In the genomic region with DNA sequence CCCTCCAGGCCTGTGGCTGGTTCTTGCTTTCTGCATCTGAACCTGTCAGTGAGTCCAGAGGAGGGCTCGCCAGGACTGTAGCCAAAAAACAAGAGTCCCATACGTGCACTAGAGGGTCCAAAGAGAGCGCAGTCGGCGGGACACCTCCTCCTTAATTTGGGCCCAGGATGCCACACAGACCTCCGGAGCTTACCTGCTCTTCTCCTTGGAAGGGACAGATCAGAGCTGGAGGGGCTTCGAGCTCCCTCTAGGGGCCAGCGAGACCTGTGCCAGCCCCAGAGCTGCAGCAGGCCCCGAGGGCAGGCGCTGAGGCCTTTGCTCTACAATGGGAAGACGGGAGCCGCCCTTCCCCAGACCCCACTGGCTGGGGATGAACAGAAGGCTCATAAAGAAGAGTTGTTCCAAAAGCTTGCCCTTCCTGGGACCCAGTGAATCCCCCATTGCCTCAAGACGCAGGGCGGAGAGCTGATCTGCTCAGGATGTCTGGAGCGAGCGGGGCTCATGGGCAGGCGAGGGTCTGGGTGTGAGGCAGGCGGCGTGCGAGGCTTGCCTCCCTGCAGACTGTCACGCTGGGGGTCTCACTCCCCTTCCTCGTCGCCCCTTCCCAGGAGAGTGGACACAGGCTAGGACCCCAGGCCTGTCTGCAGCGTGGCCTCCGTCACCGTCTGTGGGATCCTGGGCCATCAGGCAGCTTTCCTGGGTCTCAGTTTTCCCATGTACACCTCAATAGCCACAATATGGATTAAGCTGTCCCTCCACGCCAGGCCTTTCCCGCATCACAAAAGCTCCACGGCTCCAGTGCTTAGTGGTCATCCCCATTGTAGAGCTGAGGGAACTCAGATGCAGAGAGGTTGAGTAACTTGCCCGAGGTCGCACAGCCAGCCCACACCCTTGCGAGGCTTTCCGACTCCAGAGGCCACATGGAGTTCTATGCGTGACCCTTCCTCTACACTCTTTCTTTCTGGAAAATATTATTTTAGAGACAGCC, we compare ENCODE assay signal across 10 cellular contexts. TPM values are rescaled to one million over a fixed set of nuclear protein-coding genes. Genes with fewer than 3 reads are reported as not detected.
A peak's percentile ranks its signal among the peaks of the same experiment; 100 is the strongest.
DNase-seq lines count a peak whose midpoint lies in the region; ATAC-seq and TF ChIP-seq lines count a peak whose summit lies in the region.
"Had no signal": no experiment of that assay in that cellular context is flagged by ENCODE, and none has a peak within 500 bp of the region (broad histone marks: within the 10 kb centered on the region; RNA-seq: fewer than 3 reads in every experiment).

No MANE protein-coding gene starts in this region.

- H3K27me3 Mint-ChIP-seq in naive thymus-derived CD8-positive, alpha-beta T cell: peaks cover 10 to 84% (median 45%) of the 10 kb centered on the region in 5 donors
- H3K27me3 Mint-ChIP-seq: stimulated activated memory B cell treated with anti-CD40 and anti-IgM and Interleukin-4, amounts not matched to agents 10 μg/mL and 1 μg/mL and 100 μg/mL, for 72 hours had no signal

- H3K36me3 ChIP-seq in NT2/D1 (ENCODE audit: insufficient read depth, insufficient read length, low read length) (no peaks in the 10 kb centered on the region), iPS DF 6.9 (ENCODE audit: control insufficient read depth, insufficient read depth, low read length) (no peaks in the 10 kb centered on the region)

- POLR2A ChIA-PET in naive thymus-derived CD8-positive, alpha-beta T cell (lab: Charles Lee): no interaction called here

- H3K27ac Mint-ChIP-seq in naive thymus-derived CD8-positive, alpha-beta T cell: no peak overlapping the region
- H3K27ac Mint-ChIP-seq: stimulated activated memory B cell treated with anti-CD40 and anti-IgM and Interleukin-4, amounts not matched to agents 10 μg/mL and 1 μg/mL and 100 μg/mL, for 72 hours had no signal

- H3K9ac ChIP-seq in NT2/D1 (ENCODE audit: insufficient read length, low read depth): no peak overlapping the region

- no peak for ATAC-seq in GM21515 (IDR thresholded peaks at IDR 0.05; ENCODE audit: unreplicated experiment)
- ATAC-seq in GM19324 (IDR thresholded peaks at IDR 0.05; ENCODE audit: low FRiP score, unreplicated experiment): no peak
- ATAC-seq in naive thymus-derived CD8-positive, alpha-beta T cell: no peak
- ATAC-seq: stimulated activated memory B cell treated with anti-CD40 and anti-IgM and Interleukin-4, amounts not matched to agents 10 μg/mL and 1 μg/mL and 100 μg/mL, for 72 hours had no signal

- no CpG with 5 or more reads among the region's 34 CpGs for WGBS in iPS DF 6.9 (ENCODE audit: insufficient coverage, insufficient read length)

- H3K4me3 Mint-ChIP-seq in naive thymus-derived CD8-positive, alpha-beta T cell: no peak overlapping the region
- H3K4me3 Mint-ChIP-seq: stimulated activated memory B cell treated with anti-CD40 and anti-IgM and Interleukin-4, amounts not matched to agents 10 μg/mL and 1 μg/mL and 100 μg/mL, for 72 hours had no signal

- no peak overlapping the region for H3K27ac ChIP-seq in 22Rv1
- H3K27ac ChIP-seq in iPS DF 6.9 (ENCODE audit: low read length): no peak overlapping the region

- H3K27me3 ChIP-seq in NT2/D1 (ENCODE audit: insufficient read depth, insufficient read length): peaks cover 3% of the 10 kb centered on the region
- no peaks in the 10 kb centered on the region for H3K27me3 ChIP-seq in iPS DF 6.9 (ENCODE audit: control insufficient read depth, insufficient read depth, low read length)

- peak; percentile 35 for DNase-seq in GM12865 (ENCODE audit: low read depth)
- peak; percentile 65 for DNase-seq in NT2/D1 (ENCODE audit: low read depth, low spot score)
- DNase-seq in iPS DF 6.9 (ENCODE audit: low read depth, low spot score): peak; percentile 48
- DNase-seq in NOMO-1 (lab: John Stamatoyannopoulos, UW; ENCODE audit: unreplicated experiment in 2 of 2): no peak
- no peak for DNase-seq in naive thymus-derived CD8-positive, alpha-beta T cell

- peaks cover 16% of the 10 kb centered on the region; the same call in 1 of the 2 replicates for H3K9me3 ChIP-seq in NT2/D1 (ENCODE audit: insufficient read depth, low read length)
- H3K9me3 ChIP-seq in iPS DF 6.9 (ENCODE audit: control insufficient read depth, insufficient read depth, low read length): no peaks in the 10 kb centered on the region

- TF ChIP-seq CTCF in 22Rv1 (IDR thresholded peaks at IDR 0.05) (peak; percentile 71), GM12865 (IDR thresholded peaks at IDR 0.05; ENCODE audit: insufficient read depth, low read depth, low read length, missing control alignments) (peak; percentile 53)

- H3K9me3 Mint-ChIP-seq in naive thymus-derived CD8-positive, alpha-beta T cell: peaks cover 0 to 31% (median 19%) of the 10 kb centered on the region in 9 donors

- H3K36me3 Mint-ChIP-seq in naive thymus-derived CD8-positive, alpha-beta T cell: peaks cover 4 to 12% (median 8%) of the 10 kb centered on the region in 3 donors
- H3K36me3 Mint-ChIP-seq: stimulated activated memory B cell treated with anti-CD40 and anti-IgM and Interleukin-4, amounts not matched to agents 10 μg/mL and 1 μg/mL and 100 μg/mL, for 72 hours had no signal

- peaks cover 6% of the 10 kb centered on the region for H3K4me1 ChIP-seq in NT2/D1 (ENCODE audit: insufficient read depth, insufficient read length)
- H3K4me1 ChIP-seq in iPS DF 6.9 (ENCODE audit: control insufficient read depth, insufficient read depth, low read length): no peaks in the 10 kb centered on the region

- H3K4me3 ChIP-seq in GM12865 (ENCODE audit: low read depth, low read length) (no peak overlapping the region), NT2/D1 (ENCODE audit: insufficient read length, low read depth) (no peak overlapping the region), iPS DF 6.9 (ENCODE audit: low read length) (no peak overlapping the region)

- no peaks in the 10 kb centered on the region for H3K4me1 Mint-ChIP-seq in naive thymus-derived CD8-positive, alpha-beta T cell
- H3K4me1 Mint-ChIP-seq: stimulated activated memory B cell treated with anti-CD40 and anti-IgM and Interleukin-4, amounts not matched to agents 10 μg/mL and 1 μg/mL and 100 μg/mL, for 72 hours had no signal

RNA-seq across cellular contexts. Expression of a gene that starts 46.9 kb away (rescaled TPM):
- total RNA-seq in naive thymus-derived CD8-positive, alpha-beta T cell: not detected
- polyA plus RNA-seq in naive thymus-derived CD8-positive, alpha-beta T cell: under 1 TPM in 1 of 3 donors, not detected in 2; 0.40 TPM
- total RNA-seq: mononuclear cell had no signal

Comparison
In these comparisons a context has a peak if more than half of its experiments do, and no peak if none do; other contexts are left out.
1. DNase-seq: peak in GM12865 (single experiment), NT2/D1 (single experiment) and iPS DF 6.9 (single experiment); none in NOMO-1 (0 of 2) and naive thymus-derived CD8-positive, alpha-beta T cell (0 of 10).